23 cellular contexts compared by ENCODE assay signal in genomic region chr4:57404463-57404862, GRCh38.
"Had no signal": no experiment of that assay in that cellular context is flagged by ENCODE, and none has a peak within 500 bp of the region (broad histone marks: within the 10 kb centered on the region; RNA-seq: fewer than 3 reads in every experiment).

No MANE protein-coding gene starts in this region.

- H3K4me3 ChIP-seq: gastrocnemius medialis, pancreas, right lobe of liver, suprapubic skin, transverse colon, vagina had no signal

- H3K4me1 Mint-ChIP-seq: activated naive CD4-positive, alpha-beta T cell treated with anti-CD3 and anti-CD28 coated beads, Interleukin-2, amount 10 ng/mL, durations not matched to agents 7 days and 5 days; activated naive CD8-positive, alpha-beta T cell treated with anti-CD3 and anti-CD28 coated beads, Interleukin-2, amount 50 U/mL, for 24 hours; stimulated activated naive CD8-positive, alpha-beta T cell treated with anti-CD3 and anti-CD28 coated beads, Interleukin-15, amount 100 ng/mL, for 72 hours had no signal

- H3K4me1 ChIP-seq: gastrocnemius medialis, pancreas, right lobe of liver, suprapubic skin, transverse colon, vagina had no signal

- H3K27ac Mint-ChIP-seq: activated naive CD4-positive, alpha-beta T cell treated with anti-CD3 and anti-CD28 coated beads, Interleukin-2, amount 10 ng/mL, durations not matched to agents 7 days and 5 days; activated naive CD8-positive, alpha-beta T cell treated with anti-CD3 and anti-CD28 coated beads, Interleukin-2, amount 50 U/mL, for 24 hours; stimulated activated naive CD8-positive, alpha-beta T cell treated with anti-CD3 and anti-CD28 coated beads, Interleukin-15, amount 100 ng/mL, for 72 hours had no signal

- H3K4me3 Mint-ChIP-seq: activated naive CD4-positive, alpha-beta T cell treated with anti-CD3 and anti-CD28 coated beads, Interleukin-2, amount 10 ng/mL, durations not matched to agents 7 days and 5 days; activated naive CD8-positive, alpha-beta T cell treated with anti-CD3 and anti-CD28 coated beads, Interleukin-2, amount 50 U/mL, for 24 hours; stimulated activated naive CD8-positive, alpha-beta T cell treated with anti-CD3 and anti-CD28 coated beads, Interleukin-15, amount 100 ng/mL, for 72 hours had no signal

- H3K36me3 ChIP-seq: gastrocnemius medialis, neutrophil, pancreas, right lobe of liver, suprapubic skin, transverse colon, vagina had no signal

- H3K27me3 ChIP-seq: gastrocnemius medialis, neutrophil, pancreas, right lobe of liver, suprapubic skin, transverse colon, vagina had no signal

- H3K36me3 Mint-ChIP-seq: activated naive CD4-positive, alpha-beta T cell treated with anti-CD3 and anti-CD28 coated beads, Interleukin-2, amount 10 ng/mL, durations not matched to agents 7 days and 5 days had no signal

- H3K9me3 ChIP-seq: gastrocnemius medialis, neutrophil, pancreas, right lobe of liver, suprapubic skin, transverse colon, vagina had no signal

- H3K9me3 Mint-ChIP-seq: activated naive CD4-positive, alpha-beta T cell treated with anti-CD3 and anti-CD28 coated beads, Interleukin-2, amount 10 ng/mL, durations not matched to agents 7 days and 5 days; activated naive CD8-positive, alpha-beta T cell treated with anti-CD3 and anti-CD28 coated beads, Interleukin-2, amount 50 U/mL, for 24 hours; stimulated activated naive CD8-positive, alpha-beta T cell treated with anti-CD3 and anti-CD28 coated beads, Interleukin-15, amount 100 ng/mL, for 72 hours had no signal

- FAIRE-seq: pancreas, small intestine had no signal

- H3K27me3 Mint-ChIP-seq: activated naive CD4-positive, alpha-beta T cell treated with anti-CD3 and anti-CD28 coated beads, Interleukin-2, amount 10 ng/mL, durations not matched to agents 7 days and 5 days; activated naive CD8-positive, alpha-beta T cell treated with anti-CD3 and anti-CD28 coated beads, Interleukin-2, amount 50 U/mL, for 24 hours; stimulated activated naive CD8-positive, alpha-beta T cell treated with anti-CD3 and anti-CD28 coated beads, Interleukin-15, amount 100 ng/mL, for 72 hours had no signal

- DNase-seq: activated CD4-positive, alpha-beta T cell treated with anti-CD3 and anti-CD28 coated beads, Interleukin-2, amount 50 U/mL, for 1 hour; activated CD4-positive, CD25-positive, alpha-beta regulatory T cell treated with anti-CD3 and anti-CD28 coated beads, Interleukin-2, amount 50 U/mL, for 72 hours; activated CD8-positive, alpha-beta memory T cell treated with anti-CD3 and anti-CD28 coated beads, Interleukin-2, amount 50 U/mL, for 4 hours; activated effector memory CD4-positive, alpha-beta T cell treated with Interleukin-2 at 50 U/mL for 16 hours; activated naive CD4-positive, alpha-beta T cell treated with anti-CD3 and anti-CD28 coated beads, Interleukin-2, amount 10 ng/mL, durations not matched to agents 7 days and 5 days; activated naive CD8-positive, alpha-beta T cell treated with anti-CD3 and anti-CD28 coated beads, Interleukin-2, amount 50 U/mL, for 24 hours; activated T-cell treated with anti-CD3 and anti-CD28 coated beads, Interleukin-2, amount 50 U/mL, for 48 hours; aorta; effector CD4-positive, alpha-beta T cell; gastrocnemius medialis; head of caudate nucleus; left colon; pancreas; right lobe of liver; small intestine; stimulated activated CD4-positive, alpha-beta T cell treated with anti-CD3 and anti-CD28 coated beads, Interleukin-15, amount 100 ng/mL, for 24 hours; stimulated activated CD4-positive, alpha-beta T cell treated with anti-CD3 and anti-CD28 coated beads, Interleukin-2, amount 100 ng/mL, for 48 hours; stimulated activated naive CD8-positive, alpha-beta T cell treated with anti-CD3 and anti-CD28 coated beads, Interleukin-15, amount 100 ng/mL, for 72 hours; T1000; transverse colon had no signal

- H3K27ac ChIP-seq: gastrocnemius medialis, neutrophil, pancreas, right lobe of liver, suprapubic skin, transverse colon, vagina had no signal
